In genomic region chr21:19870682-19871081, GRCh38 we compare ENCODE assay signal across 28 cellular contexts.
"Had no signal": no experiment of that assay in that cellular context is flagged by ENCODE, and none has a peak within 500 bp of the region (broad histone marks: within the 10 kb centered on the region; RNA-seq: fewer than 3 reads in every experiment).

No MANE protein-coding gene starts in this region.

- H3K27me3 ChIP-seq: neural progenitor cell, ovary, spleen, suprapubic skin, testis, tibial artery, transverse colon, upper lobe of right lung, uterus had no signal

- H3K4me3 ChIP-seq: neural progenitor cell, ovary, psoas muscle, skin epidermis, smooth muscle cell, spleen, suprapubic skin, testis, tibial artery, transverse colon, upper lobe of right lung, uterus had no signal

- H3K4me1 ChIP-seq: neural progenitor cell, parathyroid adenoma, psoas muscle, spleen, suprapubic skin, testis, tibial artery, transverse colon, upper lobe of right lung, uterus had no signal

- H3K4me2 ChIP-seq: neural progenitor cell, smooth muscle cell had no signal

- H3K9me3 ChIP-seq: ovary, suprapubic skin, testis, tibial artery, transverse colon, upper lobe of right lung, uterus had no signal

- DNase-seq: natural killer cell; occipital lobe; ovary; posterior cingulate gyrus; psoas muscle; right cardiac atrium; spleen; stimulated activated CD4-positive, alpha-beta T cell treated with anti-CD3 and anti-CD28 coated beads, Interleukin-12 subunit alpha, Interleukin-12 subunit beta, amount 100 ng/mL, for 4 hours; stimulated activated CD4-positive, alpha-beta T cell treated with anti-CD3 and anti-CD28 coated beads, Interleukin-1b, Interleukin-23, amount 100 ng/mL, for 48 hours; stimulated activated CD4-positive, alpha-beta T cell treated with anti-CD3 and anti-CD28 coated beads, Interleukin-4, amount 100 ng/mL, for 1 hour; stimulated activated CD4-positive, alpha-beta T cell treated with anti-CD3 and anti-CD28 coated beads, Interleukin-4, amount 100 ng/mL, for 4 hours; stimulated activated CD8-positive, alpha-beta memory T cell treated with anti-CD3 and anti-CD28 coated beads, Interleukin-4, amount 100 ng/mL, for 48 hours; stimulated activated naive CD4-positive, alpha-beta T cell; stimulated activated naive CD8-positive, alpha-beta T cell treated with anti-CD3 and anti-CD28 coated beads, Interleukin-15, amount 100 ng/mL, for 72 hours; stimulated activated naive CD8-positive, alpha-beta T cell treated with anti-CD3 and anti-CD28 coated beads, Interleukin-15, Interleukin-2, amounts not matched to agents 100 U/mL and 50 U/mL, for 24 hours; substantia nigra; testis; tibial artery; transverse colon; upper lobe of right lung; uterus had no signal

- H3K79me2 ChIP-seq: parathyroid adenoma had no signal

- ATAC-seq: natural killer cell; psoas muscle; right cardiac atrium; sciatic nerve; stimulated activated memory B cell treated with anti-CD40 and anti-IgM and Interleukin-4, amounts not matched to agents 10 μg/mL and 1 μg/mL and 100 μg/mL, for 72 hours; stimulated activated naive CD8-positive, alpha-beta T cell treated with anti-CD3 and anti-CD28 coated beads, Interleukin-15, amount 100 ng/mL, for 72 hours; stimulated activated naive CD8-positive, alpha-beta T cell treated with anti-CD3 and anti-CD28 coated beads, Interleukin-15, Interleukin-2, amounts not matched to agents 100 U/mL and 50 U/mL, for 24 hours; upper lobe of right lung had no signal

- H3K9ac ChIP-seq: neural progenitor cell, parathyroid adenoma had no signal

- H3K36me3 ChIP-seq: neural progenitor cell, ovary, spleen, suprapubic skin, tibial artery, transverse colon, upper lobe of right lung, uterus had no signal

- H3K27ac ChIP-seq: neural progenitor cell, ovary, parathyroid adenoma, psoas muscle, skin epidermis, spleen, suprapubic skin, testis, tibial artery, transverse colon, upper lobe of right lung, uterus had no signal

- H2AFZ ChIP-seq: neural progenitor cell, parathyroid adenoma had no signal
